ENCODE assay signal across 1 cellular context in the genomic region with DNA sequence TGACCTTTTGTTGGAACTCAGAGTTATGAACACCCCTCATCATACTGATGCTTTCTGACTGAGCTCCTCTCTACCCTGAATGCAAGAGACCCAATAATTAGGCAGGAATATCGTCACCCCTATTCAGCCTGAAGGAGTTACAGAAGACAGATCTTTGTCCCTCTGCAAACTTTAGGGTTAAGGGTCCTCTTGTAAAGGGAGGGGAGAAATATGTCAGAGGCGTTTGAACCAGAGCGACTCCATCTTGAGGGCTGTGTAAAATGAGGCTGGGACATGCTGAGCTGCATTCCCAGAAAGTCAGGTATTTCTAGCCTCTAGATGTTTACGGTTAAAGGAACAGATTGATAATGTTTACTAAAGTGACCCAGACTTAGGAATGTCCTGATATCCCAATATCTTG.
TF ChIP-seq lines count a peak whose summit lies in the region.

No MANE protein-coding gene starts in this region.

TF ChIP-seq in K562, 482 proteins besides CTCF, POLR2A, EP300 and RAD21 (continued from another document):
- TF ChIP-seq, protein P1, sequence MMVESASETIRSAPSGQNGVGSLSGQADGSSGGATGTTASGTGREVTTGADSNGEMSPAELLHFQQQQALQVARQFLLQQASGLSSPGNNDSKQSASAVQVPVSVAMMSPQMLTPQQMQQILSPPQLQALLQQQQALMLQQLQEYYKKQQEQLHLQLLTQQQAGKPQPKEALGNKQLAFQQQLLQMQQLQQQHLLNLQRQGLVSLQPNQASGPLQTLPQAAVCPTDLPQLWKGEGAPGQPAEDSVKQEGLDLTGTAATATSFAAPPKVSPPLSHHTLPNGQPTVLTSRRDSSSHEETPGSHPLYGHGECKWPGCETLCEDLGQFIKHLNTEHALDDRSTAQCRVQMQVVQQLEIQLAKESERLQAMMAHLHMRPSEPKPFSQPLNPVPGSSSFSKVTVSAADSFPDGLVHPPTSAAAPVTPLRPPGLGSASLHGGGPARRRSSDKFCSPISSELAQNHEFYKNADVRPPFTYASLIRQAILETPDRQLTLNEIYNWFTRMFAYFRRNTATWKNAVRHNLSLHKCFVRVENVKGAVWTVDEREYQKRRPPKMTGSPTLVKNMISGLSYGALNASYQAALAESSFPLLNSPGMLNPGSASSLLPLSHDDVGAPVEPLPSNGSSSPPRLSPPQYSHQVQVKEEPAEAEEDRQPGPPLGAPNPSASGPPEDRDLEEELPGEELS (CRISPR knock-in tag; IDR thresholded peaks at IDR 0.05; ENCODE audit: borderline replicate concordance) = no peak
- TF ChIP-seq ZNF707 (CRISPR knock-in tag; conservative IDR thresholded peaks at IDR 0.05) (no peak; the same call in 1 of the 2 replicates), ZNF263 (CRISPR knock-in tag; IDR thresholded peaks at IDR 0.05; ENCODE audit: borderline replicate concordance) (no peak), ZNF830 (CRISPR knock-in tag; IDR thresholded peaks at IDR 0.05) (peak; percentile 87; the same call in 1 of the 2 replicates), XRCC5 (IDR thresholded peaks at IDR 0.05; ENCODE audit: low read depth, low read length) (no peak), ELF4 (CRISPR knock-in tag; IDR thresholded peaks at IDR 0.05) (peak; percentile 82; the same call in 1 of the 2 replicates), E2F6 (IDR thresholded peaks at IDR 0.05; ENCODE audit: borderline replicate concordance in 1 of 2, extremely low read depth in 1 of 2, insufficient read depth in 1 of 2, insufficient read length in 1 of 2, low read depth in 1 of 2, low read length in 1 of 2, poor library complexity in 1 of 2, severe bottlenecking in 1 of 2) (no peak), CREBBP (IDR thresholded peaks at IDR 0.05; ENCODE audit: low read depth, low read length) (no peak), ZC3H11A (IDR thresholded peaks at IDR 0.05; ENCODE audit: low read depth, low read length) (no peak), ZNF696 (CRISPR knock-in tag; conservative IDR thresholded peaks at IDR 0.05) (no peak), ZNF134 (CRISPR knock-in tag; conservative IDR thresholded peaks at IDR 0.05) (peak; percentile 72), THRA (IDR thresholded peaks at IDR 0.05) (no peak), NFE2 (IDR thresholded peaks at IDR 0.05; ENCODE audit: low read depth) (no peak), ZBTB34 (CRISPR knock-in tag; IDR thresholded peaks at IDR 0.05) (no peak), ZNF140 (CRISPR knock-in tag; IDR thresholded peaks at IDR 0.05) (no peak), EGR1 (conservative IDR thresholded peaks at IDR 0.05) (no peak), HLTF (IDR thresholded peaks at IDR 0.05) (no peak), NCOA1 (IDR thresholded peaks at IDR 0.05; ENCODE audit: low read depth) (no peak), ZNF24 (IDR thresholded peaks at IDR 0.05) (no peak), E2F3 (CRISPR knock-in tag; IDR thresholded peaks at IDR 0.05) (peak; percentile 94), ZBTB1 (CRISPR knock-in tag; IDR thresholded peaks at IDR 0.05; ENCODE audit: borderline replicate concordance, low read depth) (no peak), MXI1 (IDR thresholded peaks at IDR 0.05; ENCODE audit: low read depth, low read length) (no peak), STAT5A (IDR thresholded peaks at IDR 0.05; ENCODE audit: borderline replicate concordance, low read length) (no peak), PTBP1 (IDR thresholded peaks at IDR 0.05; ENCODE audit: low read depth, low read length) (no peak), PHB (CRISPR knock-in tag; IDR thresholded peaks at IDR 0.05) (no peak), SIN3A (IDR thresholded peaks at IDR 0.05; ENCODE audit: borderline replicate concordance in 2 of 2, control insufficient read depth in 1 of 2, low read depth in 2 of 2, low read length in 2 of 2) (no peak), C11orf30 (IDR thresholded peaks at IDR 0.05; ENCODE audit: low read depth) (no peak), GATAD2A (IDR thresholded peaks at IDR 0.05) (0 out of 2 replicates have a peak, but pooled peaks have one; percentile 27), SMAD1 (IDR thresholded peaks at IDR 0.05; ENCODE audit: low read depth, low read length, partially characterized antibody) (no peak), AFF1 (IDR thresholded peaks at IDR 0.05; ENCODE audit: low read depth in 1 of 2, partially characterized antibody in 2 of 2) (no peak)
- TF ChIP-seq, protein P2, sequence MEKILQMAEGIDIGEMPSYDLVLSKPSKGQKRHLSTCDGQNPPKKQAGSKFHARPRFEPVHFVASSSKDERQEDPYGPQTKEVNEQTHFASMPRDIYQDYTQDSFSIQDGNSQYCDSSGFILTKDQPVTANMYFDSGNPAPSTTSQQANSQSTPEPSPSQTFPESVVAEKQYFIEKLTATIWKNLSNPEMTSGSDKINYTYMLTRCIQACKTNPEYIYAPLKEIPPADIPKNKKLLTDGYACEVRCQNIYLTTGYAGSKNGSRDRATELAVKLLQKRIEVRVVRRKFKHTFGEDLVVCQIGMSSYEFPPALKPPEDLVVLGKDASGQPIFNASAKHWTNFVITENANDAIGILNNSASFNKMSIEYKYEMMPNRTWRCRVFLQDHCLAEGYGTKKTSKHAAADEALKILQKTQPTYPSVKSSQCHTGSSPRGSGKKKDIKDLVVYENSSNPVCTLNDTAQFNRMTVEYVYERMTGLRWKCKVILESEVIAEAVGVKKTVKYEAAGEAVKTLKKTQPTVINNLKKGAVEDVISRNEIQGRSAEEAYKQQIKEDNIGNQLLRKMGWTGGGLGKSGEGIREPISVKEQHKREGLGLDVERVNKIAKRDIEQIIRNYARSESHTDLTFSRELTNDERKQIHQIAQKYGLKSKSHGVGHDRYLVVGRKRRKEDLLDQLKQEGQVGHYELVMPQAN (IDR thresholded peaks at IDR 0.05; ENCODE audit: borderline replicate concordance) = no peak
- TF ChIP-seq, protein P3, sequence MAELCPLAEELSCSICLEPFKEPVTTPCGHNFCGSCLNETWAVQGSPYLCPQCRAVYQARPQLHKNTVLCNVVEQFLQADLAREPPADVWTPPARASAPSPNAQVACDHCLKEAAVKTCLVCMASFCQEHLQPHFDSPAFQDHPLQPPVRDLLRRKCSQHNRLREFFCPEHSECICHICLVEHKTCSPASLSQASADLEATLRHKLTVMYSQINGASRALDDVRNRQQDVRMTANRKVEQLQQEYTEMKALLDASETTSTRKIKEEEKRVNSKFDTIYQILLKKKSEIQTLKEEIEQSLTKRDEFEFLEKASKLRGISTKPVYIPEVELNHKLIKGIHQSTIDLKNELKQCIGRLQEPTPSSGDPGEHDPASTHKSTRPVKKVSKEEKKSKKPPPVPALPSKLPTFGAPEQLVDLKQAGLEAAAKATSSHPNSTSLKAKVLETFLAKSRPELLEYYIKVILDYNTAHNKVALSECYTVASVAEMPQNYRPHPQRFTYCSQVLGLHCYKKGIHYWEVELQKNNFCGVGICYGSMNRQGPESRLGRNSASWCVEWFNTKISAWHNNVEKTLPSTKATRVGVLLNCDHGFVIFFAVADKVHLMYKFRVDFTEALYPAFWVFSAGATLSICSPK (IDR thresholded peaks at IDR 0.05; ENCODE audit: borderline replicate concordance) = no peak
- TF ChIP-seq, protein P4, sequence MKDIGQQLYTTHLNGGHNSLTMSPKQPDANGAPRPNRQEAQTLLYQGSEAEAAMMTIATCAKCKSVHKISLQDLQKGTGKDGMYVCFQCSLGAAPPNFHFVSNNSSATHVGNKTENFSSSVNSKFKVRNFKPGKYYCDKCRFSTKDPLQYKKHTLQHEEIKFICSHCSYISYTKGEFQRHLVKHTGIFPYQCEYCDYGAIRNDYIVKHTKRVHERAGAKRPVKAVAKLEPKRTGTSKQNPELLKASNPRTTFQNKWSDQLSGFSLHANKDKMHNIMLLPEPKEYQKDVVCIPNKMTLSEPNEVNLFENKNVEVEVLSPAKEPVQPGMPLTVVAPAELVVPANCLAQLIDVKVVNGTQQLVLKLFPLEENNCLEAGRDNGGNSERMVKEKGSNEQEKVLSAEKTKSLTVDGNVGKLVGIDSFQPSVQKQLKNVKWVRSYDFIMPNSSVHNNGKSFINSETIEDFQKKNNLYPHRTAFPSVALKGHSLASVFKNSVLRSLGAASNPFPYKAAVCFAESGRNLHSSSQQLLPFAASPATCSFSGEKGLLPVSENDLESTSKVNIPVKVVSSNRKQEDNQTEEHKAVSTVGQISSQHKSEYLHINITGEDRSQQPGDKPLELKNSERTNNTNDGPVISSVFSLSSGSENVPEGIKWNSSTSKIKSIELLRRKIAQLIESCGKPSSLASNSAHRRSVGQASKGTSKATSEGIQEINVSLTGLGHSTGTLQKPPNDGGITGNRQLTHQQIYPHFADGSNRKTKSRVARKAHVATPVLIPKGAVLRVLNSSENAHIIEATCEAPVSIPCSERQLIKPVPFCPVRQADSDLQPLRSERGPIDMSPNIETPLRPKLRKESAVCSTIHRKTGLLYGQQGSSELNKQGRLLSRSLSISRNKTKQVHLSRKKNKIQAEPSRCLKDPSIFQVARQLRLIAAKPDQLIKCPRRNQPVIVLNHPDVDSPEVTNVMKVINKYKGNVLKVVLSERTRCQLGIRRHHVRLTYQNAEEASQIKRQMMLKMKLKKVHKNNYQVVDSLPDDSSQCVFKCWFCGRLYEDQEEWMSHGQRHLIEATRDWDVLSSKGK (CRISPR knock-in tag; IDR thresholded peaks at IDR 0.05) = peak; percentile 59; the same call in 1 of the 2 replicates
